ENCODE assay signal across 11 cellular contexts in genomic region chr20:19026121-19026878, GRCh38.
DNase-seq lines count a peak whose midpoint lies in the region; ATAC-seq and TF ChIP-seq lines count a peak whose summit lies in the region.
"Had no signal": no experiment of that assay in that cellular context is flagged by ENCODE, and none has a peak within 500 bp of the region (broad histone marks: within the 10 kb centered on the region; RNA-seq: fewer than 3 reads in every experiment).

No MANE protein-coding gene starts in this region.

- WGBS in adrenal gland, 4 donors = 55 to 61% (median 57%) methylated on average over 10 to 13 of the region's 13 CpGs
- 77 to 81% methylated on average over 9 to 13 of the region's 13 CpGs for WGBS in upper lobe of left lung, 2 donors

- H3K4me1 ChIP-seq in adrenal gland (replicated peaks in 1 of 2) = peaks cover 0 to 13% of the 10 kb centered on the region in 2 donors
- H3K4me1 ChIP-seq in upper lobe of left lung = no peaks in the 10 kb centered on the region
- H3K4me1 ChIP-seq: A549 had no signal

- no peak for TF ChIP-seq CTCF in adrenal gland (IDR thresholded peaks at IDR 0.05)
- TF ChIP-seq CTCF in upper lobe of left lung (IDR thresholded peaks at IDR 0.05) = no peak
- no peak for TF ChIP-seq CTCF in WERI-Rb-1 (IDR thresholded peaks at IDR 0.05; ENCODE audit: low read depth, low read length)

- TF ChIP-seq POLR2A in adrenal gland (IDR thresholded peaks at IDR 0.05) = no peak
- no peak for TF ChIP-seq POLR2A in upper lobe of left lung (IDR thresholded peaks at IDR 0.05)

- no peaks in the 10 kb centered on the region for H3K36me3 Mint-ChIP-seq in activated naive CD8-positive, alpha-beta T cell treated with anti-CD3 and anti-CD28 coated beads, Interleukin-2, amount 50 U/mL, for 24 hours (ENCODE audit: low read depth)
- H3K36me3 Mint-ChIP-seq in activated naive CD8-positive, alpha-beta T cell treated with anti-CD3 and anti-CD28 coated beads for 36 hours = no peaks in the 10 kb centered on the region

- no peak overlapping the region for H3K4me3 Mint-ChIP-seq in activated naive CD8-positive, alpha-beta T cell treated with anti-CD3 and anti-CD28 coated beads, Interleukin-2, amount 50 U/mL, for 24 hours
- H3K4me3 Mint-ChIP-seq in activated naive CD8-positive, alpha-beta T cell treated with anti-CD3 and anti-CD28 coated beads for 36 hours = no peak overlapping the region
- H3K4me3 Mint-ChIP-seq: IgD-negative memory B cell, neural crest cell had no signal

- ATAC-seq in activated naive CD8-positive, alpha-beta T cell treated with anti-CD3 and anti-CD28 coated beads, Interleukin-2, amount 50 U/mL, for 24 hours = peak; percentile 77
- peak; percentile 79 for ATAC-seq in HG02759 (IDR thresholded peaks at IDR 0.05; ENCODE audit: unreplicated experiment)
- ATAC-seq in upper lobe of left lung (ENCODE audit: low FRiP score in 2 of 2) = peak; percentile 40 to 45

- H3K27ac Mint-ChIP-seq in activated naive CD8-positive, alpha-beta T cell treated with anti-CD3 and anti-CD28 coated beads, Interleukin-2, amount 50 U/mL, for 24 hours = no peak overlapping the region
- no peak overlapping the region for H3K27ac Mint-ChIP-seq in activated naive CD8-positive, alpha-beta T cell treated with anti-CD3 and anti-CD28 coated beads for 36 hours
- H3K27ac Mint-ChIP-seq: IgD-negative memory B cell had no signal

- intact Hi-C loops in adrenal gland (cut with DNase I) = no loop called here

- H3K27me3 ChIP-seq in adrenal gland (no peaks in the 10 kb centered on the region), upper lobe of left lung (no peaks in the 10 kb centered on the region), WERI-Rb-1 (ENCODE audit: insufficient read depth, low read depth, severe bottlenecking) (peaks cover 63% of the 10 kb centered on the region), MG63 (no peaks in the 10 kb centered on the region)

- peaks cover 3% of the 10 kb centered on the region for H3K27me3 Mint-ChIP-seq in activated naive CD8-positive, alpha-beta T cell treated with anti-CD3 and anti-CD28 coated beads, Interleukin-2, amount 50 U/mL, for 24 hours
- H3K27me3 Mint-ChIP-seq in activated naive CD8-positive, alpha-beta T cell treated with anti-CD3 and anti-CD28 coated beads for 36 hours = peaks cover 5% of the 10 kb centered on the region

- H3K9me3 Mint-ChIP-seq in activated naive CD8-positive, alpha-beta T cell treated with anti-CD3 and anti-CD28 coated beads, Interleukin-2, amount 50 U/mL, for 24 hours = peaks cover 4% of the 10 kb centered on the region
- H3K9me3 Mint-ChIP-seq in activated naive CD8-positive, alpha-beta T cell treated with anti-CD3 and anti-CD28 coated beads for 36 hours = peaks cover 3% of the 10 kb centered on the region
- H3K9me3 Mint-ChIP-seq: neural crest cell had no signal

- H3K27ac ChIP-seq in adrenal gland (peak overlapping the region in 2 of 5 donors; percentile 17 to 49), upper lobe of left lung (no peak overlapping the region), WERI-Rb-1 (no peak overlapping the region)
- H3K27ac ChIP-seq: A549 had no signal

- peak; percentile 9 for DNase-seq in activated naive CD8-positive, alpha-beta T cell treated with anti-CD3 and anti-CD28 coated beads, Interleukin-2, amount 50 U/mL, for 24 hours
- DNase-seq in activated naive CD8-positive, alpha-beta T cell treated with anti-CD3 and anti-CD28 coated beads for 36 hours = no peak
- DNase-seq in adrenal gland (peak in 5 of 7 donors; percentile 51 to 79 (median 65)), upper lobe of left lung (no peak), WERI-Rb-1 (no peak), MG63 (no peak), HK-2 (ENCODE audit: unreplicated experiment) (no peak)

- H3K36me3 ChIP-seq in adrenal gland (replicated peaks in 1 of 2) (no peaks in the 10 kb centered on the region), upper lobe of left lung (no peaks in the 10 kb centered on the region), WERI-Rb-1 (no peaks in the 10 kb centered on the region), MG63 (no peaks in the 10 kb centered on the region)

- peaks cover 7% of the 10 kb centered on the region for H3K4me1 Mint-ChIP-seq in activated naive CD8-positive, alpha-beta T cell treated with anti-CD3 and anti-CD28 coated beads, Interleukin-2, amount 50 U/mL, for 24 hours
- no peaks in the 10 kb centered on the region for H3K4me1 Mint-ChIP-seq in activated naive CD8-positive, alpha-beta T cell treated with anti-CD3 and anti-CD28 coated beads for 36 hours
- H3K4me1 Mint-ChIP-seq: neural crest cell had no signal

- TF ChIP-seq EP300 in upper lobe of left lung (IDR thresholded peaks at IDR 0.05) = no peak

- H3K9me3 ChIP-seq in adrenal gland (replicated peaks in 1 of 3) = no peaks in the 10 kb centered on the region
- no peaks in the 10 kb centered on the region for H3K9me3 ChIP-seq in upper lobe of left lung
- no peaks in the 10 kb centered on the region for H3K9me3 ChIP-seq in WERI-Rb-1 (ENCODE audit: severe bottlenecking)
- no peaks in the 10 kb centered on the region for H3K9me3 ChIP-seq in MG63
- H3K9me3 ChIP-seq: A549 had no signal

- H3K4me3 ChIP-seq in adrenal gland (no peak overlapping the region), upper lobe of left lung (no peak overlapping the region), WERI-Rb-1 (ENCODE audit: low read depth, low read length) (no peak overlapping the region), MG63 (no peak overlapping the region)
- H3K4me3 ChIP-seq: A549 had no signal

Comparison
In these comparisons a context has a peak if more than half of its experiments do, and no peak if none do; other contexts are left out.
1. DNase-seq: peak in activated naive CD8-positive, alpha-beta T cell treated with anti-CD3 and anti-CD28 coated beads, Interleukin-2, amount 50 U/mL, for 24 hours (single experiment) and adrenal gland (5 of 7); none in activated naive CD8-positive, alpha-beta T cell treated with anti-CD3 and anti-CD28 coated beads for 36 hours (single experiment), upper lobe of left lung (0 of 2), WERI-Rb-1 (single experiment), MG63 (single experiment) and HK-2 (single experiment).
2. Peak in every context shown above with its lines, with median percentiles within 50 percentile points of each other: ATAC-seq.